1 cellular context compared by ENCODE assay signal in the genomic region with DNA sequence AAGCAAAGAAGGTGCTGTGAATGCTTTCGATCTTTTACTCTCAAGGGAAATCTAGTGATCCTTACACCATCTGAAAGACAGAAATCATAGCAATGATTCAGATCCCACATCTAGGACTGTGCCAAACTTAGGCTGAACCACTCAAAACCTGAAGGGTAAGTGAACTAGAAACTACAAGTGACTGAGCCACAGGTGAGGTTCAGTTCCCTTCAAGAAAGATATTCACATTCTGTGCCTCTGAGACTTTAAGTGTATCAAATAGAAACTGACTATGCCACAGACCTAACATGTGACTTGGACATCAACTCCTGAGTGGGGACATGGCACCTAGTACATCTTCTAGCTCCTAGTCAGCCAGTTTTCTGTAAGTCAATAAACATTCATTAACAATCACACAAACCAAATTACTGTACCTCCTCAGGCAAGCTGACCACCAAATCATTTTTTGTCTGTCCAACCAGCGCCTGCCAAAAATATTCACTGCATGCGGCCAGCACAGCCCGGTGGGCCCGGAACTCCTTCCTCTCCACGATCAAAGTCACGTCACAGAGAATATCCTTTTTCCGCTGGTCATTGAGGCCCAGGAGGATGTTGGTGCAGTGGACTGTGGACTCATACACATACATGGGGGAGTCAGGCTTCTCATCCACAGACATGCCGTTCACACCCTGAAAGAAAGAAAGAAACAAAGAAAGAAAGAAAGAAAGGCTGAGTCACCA.
TF ChIP-seq lines count a peak whose summit lies in the region.

No MANE protein-coding gene starts in this region.

TF ChIP-seq in H1, 55 proteins besides CTCF, POLR2A, EP300 and RAD21:
- TF ChIP-seq, protein P1, sequence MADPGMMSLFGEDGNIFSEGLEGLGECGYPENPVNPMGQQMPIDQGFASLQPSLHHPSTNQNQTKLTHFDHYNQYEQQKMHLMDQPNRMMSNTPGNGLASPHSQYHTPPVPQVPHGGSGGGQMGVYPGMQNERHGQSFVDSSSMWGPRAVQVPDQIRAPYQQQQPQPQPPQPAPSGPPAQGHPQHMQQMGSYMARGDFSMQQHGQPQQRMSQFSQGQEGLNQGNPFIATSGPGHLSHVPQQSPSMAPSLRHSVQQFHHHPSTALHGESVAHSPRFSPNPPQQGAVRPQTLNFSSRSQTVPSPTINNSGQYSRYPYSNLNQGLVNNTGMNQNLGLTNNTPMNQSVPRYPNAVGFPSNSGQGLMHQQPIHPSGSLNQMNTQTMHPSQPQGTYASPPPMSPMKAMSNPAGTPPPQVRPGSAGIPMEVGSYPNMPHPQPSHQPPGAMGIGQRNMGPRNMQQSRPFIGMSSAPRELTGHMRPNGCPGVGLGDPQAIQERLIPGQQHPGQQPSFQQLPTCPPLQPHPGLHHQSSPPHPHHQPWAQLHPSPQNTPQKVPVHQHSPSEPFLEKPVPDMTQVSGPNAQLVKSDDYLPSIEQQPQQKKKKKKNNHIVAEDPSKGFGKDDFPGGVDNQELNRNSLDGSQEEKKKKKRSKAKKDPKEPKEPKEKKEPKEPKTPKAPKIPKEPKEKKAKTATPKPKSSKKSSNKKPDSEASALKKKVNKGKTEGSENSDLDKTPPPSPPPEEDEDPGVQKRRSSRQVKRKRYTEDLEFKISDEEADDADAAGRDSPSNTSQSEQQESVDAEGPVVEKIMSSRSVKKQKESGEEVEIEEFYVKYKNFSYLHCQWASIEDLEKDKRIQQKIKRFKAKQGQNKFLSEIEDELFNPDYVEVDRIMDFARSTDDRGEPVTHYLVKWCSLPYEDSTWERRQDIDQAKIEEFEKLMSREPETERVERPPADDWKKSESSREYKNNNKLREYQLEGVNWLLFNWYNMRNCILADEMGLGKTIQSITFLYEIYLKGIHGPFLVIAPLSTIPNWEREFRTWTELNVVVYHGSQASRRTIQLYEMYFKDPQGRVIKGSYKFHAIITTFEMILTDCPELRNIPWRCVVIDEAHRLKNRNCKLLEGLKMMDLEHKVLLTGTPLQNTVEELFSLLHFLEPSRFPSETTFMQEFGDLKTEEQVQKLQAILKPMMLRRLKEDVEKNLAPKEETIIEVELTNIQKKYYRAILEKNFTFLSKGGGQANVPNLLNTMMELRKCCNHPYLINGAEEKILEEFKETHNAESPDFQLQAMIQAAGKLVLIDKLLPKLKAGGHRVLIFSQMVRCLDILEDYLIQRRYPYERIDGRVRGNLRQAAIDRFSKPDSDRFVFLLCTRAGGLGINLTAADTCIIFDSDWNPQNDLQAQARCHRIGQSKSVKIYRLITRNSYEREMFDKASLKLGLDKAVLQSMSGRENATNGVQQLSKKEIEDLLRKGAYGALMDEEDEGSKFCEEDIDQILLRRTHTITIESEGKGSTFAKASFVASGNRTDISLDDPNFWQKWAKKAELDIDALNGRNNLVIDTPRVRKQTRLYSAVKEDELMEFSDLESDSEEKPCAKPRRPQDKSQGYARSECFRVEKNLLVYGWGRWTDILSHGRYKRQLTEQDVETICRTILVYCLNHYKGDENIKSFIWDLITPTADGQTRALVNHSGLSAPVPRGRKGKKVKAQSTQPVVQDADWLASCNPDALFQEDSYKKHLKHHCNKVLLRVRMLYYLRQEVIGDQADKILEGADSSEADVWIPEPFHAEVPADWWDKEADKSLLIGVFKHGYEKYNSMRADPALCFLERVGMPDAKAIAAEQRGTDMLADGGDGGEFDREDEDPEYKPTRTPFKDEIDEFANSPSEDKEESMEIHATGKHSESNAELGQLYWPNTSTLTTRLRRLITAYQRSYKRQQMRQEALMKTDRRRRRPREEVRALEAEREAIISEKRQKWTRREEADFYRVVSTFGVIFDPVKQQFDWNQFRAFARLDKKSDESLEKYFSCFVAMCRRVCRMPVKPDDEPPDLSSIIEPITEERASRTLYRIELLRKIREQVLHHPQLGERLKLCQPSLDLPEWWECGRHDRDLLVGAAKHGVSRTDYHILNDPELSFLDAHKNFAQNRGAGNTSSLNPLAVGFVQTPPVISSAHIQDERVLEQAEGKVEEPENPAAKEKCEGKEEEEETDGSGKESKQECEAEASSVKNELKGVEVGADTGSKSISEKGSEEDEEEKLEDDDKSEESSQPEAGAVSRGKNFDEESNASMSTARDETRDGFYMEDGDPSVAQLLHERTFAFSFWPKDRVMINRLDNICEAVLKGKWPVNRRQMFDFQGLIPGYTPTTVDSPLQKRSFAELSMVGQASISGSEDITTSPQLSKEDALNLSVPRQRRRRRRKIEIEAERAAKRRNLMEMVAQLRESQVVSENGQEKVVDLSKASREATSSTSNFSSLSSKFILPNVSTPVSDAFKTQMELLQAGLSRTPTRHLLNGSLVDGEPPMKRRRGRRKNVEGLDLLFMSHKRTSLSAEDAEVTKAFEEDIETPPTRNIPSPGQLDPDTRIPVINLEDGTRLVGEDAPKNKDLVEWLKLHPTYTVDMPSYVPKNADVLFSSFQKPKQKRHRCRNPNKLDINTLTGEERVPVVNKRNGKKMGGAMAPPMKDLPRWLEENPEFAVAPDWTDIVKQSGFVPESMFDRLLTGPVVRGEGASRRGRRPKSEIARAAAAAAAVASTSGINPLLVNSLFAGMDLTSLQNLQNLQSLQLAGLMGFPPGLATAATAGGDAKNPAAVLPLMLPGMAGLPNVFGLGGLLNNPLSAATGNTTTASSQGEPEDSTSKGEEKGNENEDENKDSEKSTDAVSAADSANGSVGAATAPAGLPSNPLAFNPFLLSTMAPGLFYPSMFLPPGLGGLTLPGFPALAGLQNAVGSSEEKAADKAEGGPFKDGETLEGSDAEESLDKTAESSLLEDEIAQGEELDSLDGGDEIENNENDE (IDR thresholded peaks at IDR 0.05; ENCODE audit: insufficient replicate concordance, low read length), result no peak
- TF ChIP-seq SIX5 (IDR thresholded peaks at IDR 0.05; ENCODE audit: low read depth, low read length) (no peak), KDM5A (IDR thresholded peaks at IDR 0.05; ENCODE audit: low read length) (no peak), KDM1A (IDR thresholded peaks at IDR 0.05; ENCODE audit: borderline replicate concordance, low read length) (no peak), CHD1 (IDR thresholded peaks at IDR 0.05; ENCODE audit: low read depth, low read length) (no peak), KDM4A (IDR thresholded peaks at IDR 0.05; ENCODE audit: low read depth, low read length, severe bottlenecking) (no peak), BCL11A (IDR thresholded peaks at IDR 0.05; ENCODE audit: low read depth in 2 of 2, low read length in 2 of 2) (no peak), RFX5 (IDR thresholded peaks at IDR 0.05; ENCODE audit: borderline replicate concordance, low read depth, low read length) (no peak), SIRT6 (IDR thresholded peaks at IDR 0.05; ENCODE audit: low read length) (no peak), TAF7 (optimal IDR thresholded peaks at IDR 0.05; ENCODE audit: borderline replicate concordance, low read depth, low read length) (no peak), BACH1 (IDR thresholded peaks at IDR 0.05; ENCODE audit: low read length) (no peak), GABPA (IDR thresholded peaks at IDR 0.05; ENCODE audit: borderline replicate concordance, insufficient read depth, low read length) (no peak), NRF1 (IDR thresholded peaks at IDR 0.05; ENCODE audit: low read depth, low read length) (no peak), CBX8 (IDR thresholded peaks at IDR 0.05; ENCODE audit: borderline replicate concordance, low read depth, low read length) (no peak), SP2 (IDR thresholded peaks at IDR 0.05; ENCODE audit: low read length) (no peak)
